ENCODE assay signal across 12 cellular contexts in genomic region chr1:15678578-15678977, GRCh38. TPM values are rescaled to one million over a fixed set of nuclear protein-coding genes. Genes with fewer than 3 reads are reported as not detected.
DNase-seq lines count a peak whose midpoint lies in the region; ATAC-seq and TF ChIP-seq lines count a peak whose summit lies in the region.
"Had no signal": no experiment of that assay in that cellular context is flagged by ENCODE, and none has a peak within 500 bp of the region (broad histone marks: within the 10 kb centered on the region; RNA-seq: fewer than 3 reads in every experiment).

No MANE protein-coding gene starts in this region.

- no peaks in the 10 kb centered on the region for H3K36me3 Mint-ChIP-seq in T-helper 17 cell (ENCODE audit: low read depth)
- H3K36me3 Mint-ChIP-seq: natural killer cell treated with Interleukin-12 subunit alpha and Interleukin-12 subunit beta and Interleukin-15 and Interleukin-18, amount 100 ng/mL, for 72 hours had no signal

- no peak overlapping the region for H3K27ac ChIP-seq in colonic mucosa
- H3K27ac ChIP-seq: coronary artery had no signal

- intact Hi-C loops in colonic mucosa (cut with DNase I), result no loop called here

- no peak overlapping the region for H3K9ac ChIP-seq in colonic mucosa (ENCODE audit: low read depth in 2 of 2, low read length in 2 of 2)

- H3K27ac Mint-ChIP-seq in T-helper 17 cell, result no peak overlapping the region
- H3K27ac Mint-ChIP-seq: natural killer cell treated with Interleukin-12 subunit alpha and Interleukin-12 subunit beta and Interleukin-15 and Interleukin-18, amount 100 ng/mL, for 72 hours had no signal

- no peak for TF ChIP-seq CTCF in colonic mucosa (IDR thresholded peaks at IDR 0.05)

- H3K27me3 ChIP-seq in colonic mucosa, result no peaks in the 10 kb centered on the region

- no peaks in the 10 kb centered on the region for H3K27me3 Mint-ChIP-seq in T-helper 17 cell

- H3K9me3 ChIP-seq in T-helper 17 cell (ENCODE audit: control insufficient read depth, low read length, poor library complexity, severe bottlenecking) (no peaks in the 10 kb centered on the region), colonic mucosa (no peaks in the 10 kb centered on the region)

- peaks cover 17% of the 10 kb centered on the region for H3K4me1 Mint-ChIP-seq in T-helper 17 cell

- peak; percentile 21 for ATAC-seq in T-helper 17 cell
- no peak for ATAC-seq in HG02981 (IDR thresholded peaks at IDR 0.05; ENCODE audit: unreplicated experiment)

- no peak overlapping the region for H3K4me3 ChIP-seq in colonic mucosa
- H3K4me3 ChIP-seq: coronary artery had no signal

- peaks cover 3% of the 10 kb centered on the region for H3K4me1 ChIP-seq in colonic mucosa

- DNase-seq in CD1c-positive myeloid dendritic cell (ENCODE audit: extremely low spot score) (peak; percentile 76), HS-27A (ENCODE audit: low read depth) (peak; percentile 75), T-helper 17 cell (no peak), iPS DF 4.7 (ENCODE audit: extremely low read depth, low spot score) (peak; percentile 38), SK-N-DZ (ENCODE audit: low spot score) (no peak), colonic mucosa (no peak), SHP77 treated with DMSO at 0.1 percent for 48 hours (lab: John Stamatoyannopoulos, UW) (no peak)
- DNase-seq: activated CD4-positive, CD25-positive, alpha-beta regulatory T cell; NCI-H2029 treated with DMSO at 0.1 percent for 48 hours had no signal

- H3K4me3 Mint-ChIP-seq in T-helper 17 cell, result no peak overlapping the region
- H3K4me3 Mint-ChIP-seq: natural killer cell treated with Interleukin-12 subunit alpha and Interleukin-12 subunit beta and Interleukin-15 and Interleukin-18, amount 100 ng/mL, for 72 hours had no signal

- H3K36me3 ChIP-seq in colonic mucosa, result no peaks in the 10 kb centered on the region

RNA-seq across cellular contexts. Expression of gene PLEKHM2, which starts 5.5 kb away (rescaled TPM):
- total RNA-seq in T-helper 17 cell, result 10 to 100 TPM; 54.8 to 72.8 TPM
- polyA plus RNA-seq in SK-N-DZ (2014; cell fraction: cytosol; rRNA removed), result 24.5 and 26.5 TPM in 2 replicates
- polyA plus RNA-seq in SK-N-DZ (2014; cell fraction: nucleus; rRNA removed), result 38.0 and 51.0 TPM in 2 replicates
- total RNA-seq in colonic mucosa, result 10 to 100 TPM; 32.7 to 37.2 TPM

RNA-seq across cellular contexts. Expression of gene SLC25A34, which starts 57.5 kb away (rescaled TPM):
- total RNA-seq in T-helper 17 cell (1 to 10 TPM; 1.5 to 1.9 TPM), colonic mucosa (10 to 100 TPM in 1 of 2 donors, 1 to 10 TPM in 1; 3.2 to 16.0 TPM)
- polyA plus RNA-seq in SK-N-DZ (2014; cell fraction: cytosol; rRNA removed), result 0.35 and 0.89 TPM in 2 replicates
- polyA plus RNA-seq in SK-N-DZ (2014; cell fraction: nucleus; rRNA removed), result 1.6 and 4.3 TPM in 2 replicates

Comparison
In these comparisons a context has a peak if more than half of its experiments do, and no peak if none do; other contexts are left out.
1. DNase-seq: peak in CD1c-positive myeloid dendritic cell (single experiment), HS-27A (single experiment) and iPS DF 4.7 (single experiment); none in T-helper 17 cell (0 of 3), SK-N-DZ (single experiment), colonic mucosa (single experiment) and SHP77 treated with DMSO at 0.1 percent for 48 hours (single experiment).